ENCODE assay signal across 23 cellular contexts in genomic region chr16:11095935-11096334, GRCh38.
A peak's percentile ranks its signal among the peaks of the same experiment; 100 is the strongest.
DNase-seq lines count a peak whose midpoint lies in the region; ATAC-seq, FAIRE-seq and TF ChIP-seq lines count a peak whose summit lies in the region.
"Had no signal": no experiment of that assay in that cellular context is flagged by ENCODE, and none has a peak within 500 bp of the region (broad histone marks: within the 10 kb centered on the region; RNA-seq: fewer than 3 reads in every experiment).

No MANE protein-coding gene starts in this region.

- no peak overlapping the region for H3K4me3 ChIP-seq in DND-41 (ENCODE audit: low read depth in 1 of 2, low read length in 2 of 2)
- H3K4me3 ChIP-seq in K562, result no peak overlapping the region
- no peak overlapping the region for H3K4me3 ChIP-seq in gastrocnemius medialis
- H3K4me3 ChIP-seq: psoas muscle had no signal

- H3K4me1 Mint-ChIP-seq in activated CD4-positive, alpha-beta T cell treated with anti-CD3 and anti-CD28 coated beads, Interleukin-2, amount 10 ng/mL, durations not matched to agents 24 days and 14 days, result peaks cover 76% of the 10 kb centered on the region
- peaks cover 86% of the 10 kb centered on the region for H3K4me1 Mint-ChIP-seq in activated CD4-positive, alpha-beta memory T cell treated with anti-CD3 and anti-CD28 coated beads for 36 hours (ENCODE audit: low read depth)

- H3K4me1 ChIP-seq in DND-41 (ENCODE audit: insufficient read depth, low read length) (peaks cover 82% of the 10 kb centered on the region), K562 (replicated peaks in 1 of 2; ENCODE audit: control insufficient read depth in 2 of 2, insufficient read depth in 2 of 2, low read length in 2 of 2) (peaks cover 47 to 58% of the 10 kb centered on the region in 2 experiments), gastrocnemius medialis (peaks cover 6 to 8% of the 10 kb centered on the region in 2 donors)

- ATAC-seq in DND-41 (ENCODE audit: insufficient read depth, low read depth) (no peak), K562 (no peak), gastrocnemius medialis (no peak), GM21423 (IDR thresholded peaks at IDR 0.05; ENCODE audit: unreplicated experiment) (no peak), HG03521 (IDR thresholded peaks at IDR 0.05; ENCODE audit: unreplicated experiment) (no peak)
- ATAC-seq: left lobe of liver; natural killer cell treated with Interleukin-12 subunit alpha and Interleukin-12 subunit beta and Interleukin-15 and Interleukin-18, amount 100 ng/mL, for 72 hours; psoas muscle had no signal

- H3K4me3 Mint-ChIP-seq in activated CD4-positive, alpha-beta T cell treated with anti-CD3 and anti-CD28 coated beads, Interleukin-2, amount 10 ng/mL, durations not matched to agents 24 days and 14 days, result no peak overlapping the region
- no peak overlapping the region for H3K4me3 Mint-ChIP-seq in activated CD4-positive, alpha-beta memory T cell treated with anti-CD3 and anti-CD28 coated beads for 36 hours
- H3K4me3 Mint-ChIP-seq: CD4-positive, alpha-beta T cell; natural killer cell treated with Interleukin-12 subunit alpha and Interleukin-12 subunit beta and Interleukin-15 and Interleukin-18, amount 100 ng/mL, for 72 hours had no signal

- TF ChIP-seq EP300 in K562 (IDR thresholded peaks at IDR 0.05; ENCODE audit: low read length), result no peak

- WGBS in K562 (ENCODE audit: insufficient coverage, low coverage, missing lambda C conversion rate), result 84% methylated on average over 3 of the region's 4 CpGs

- FAIRE-seq in K562 (lab: Jason Lieb, UNC), result peak; percentile 11
- FAIRE-seq: A204.1 had no signal

- H3K79me2 ChIP-seq in DND-41 (ENCODE audit: insufficient read depth, low read length) (peaks cover 13% of the 10 kb centered on the region), K562 (ENCODE audit: control insufficient read depth, insufficient read depth, low read length) (no peaks in the 10 kb centered on the region)

- H3K9me1 ChIP-seq in K562 (ENCODE audit: control insufficient read depth, insufficient read depth, low read length), result peaks cover 4% of the 10 kb centered on the region

- intact Hi-C loops in activated CD4-positive, alpha-beta T cell treated with anti-CD3 and anti-CD28 coated beads, Interleukin-2, amount 10 ng/mL, durations not matched to agents 24 days and 14 days (cut with micrococcal nuclease), result loop anchor here (2.0 kb wide), 1 partner anchor 131 kb away; no protein-coding TSS in a partner anchor
- intact Hi-C loops in activated CD4-positive, alpha-beta memory T cell treated with anti-CD3 and anti-CD28 coated beads for 36 hours (cut with micrococcal nuclease), result loop anchor here (2.0 to 10.0 kb wide), 2 partner anchors 221 to 259 kb away; partner anchors contain the start of gene CIITA
- intact Hi-C loops in K562 (cut with micrococcal nuclease), result no loop called here
- intact Hi-C loops in gastrocnemius medialis (cut with DNase I; ENCODE audit: low total_unique reads), result loop anchor here (5.0 kb wide), 1 partner anchor 124 kb away; no protein-coding TSS in a partner anchor

- H3K4me2 ChIP-seq in DND-41 (ENCODE audit: insufficient read depth, low read length), result no peak overlapping the region
- H3K4me2 ChIP-seq in K562 (ENCODE audit: insufficient read depth, low read length), result no peak overlapping the region

- H4K20me1 ChIP-seq in DND-41 (ENCODE audit: insufficient read depth, low read length) (no peaks in the 10 kb centered on the region), K562 (replicated peaks; ENCODE audit: control insufficient read depth, insufficient read depth, low read length) (peaks cover 15% of the 10 kb centered on the region; the same call in 1 of the 2 replicates)

- in situ Hi-C loops in K562 (cut with MboI), result no loop called here
- in situ Hi-C loops in gastrocnemius medialis (cut with MboI; ENCODE audit: low sequenced_read_pairs in 4 of 4), result no loop called here

- TF ChIP-seq RAD21 in K562 (CRISPR knock-in tag; conservative IDR thresholded peaks at IDR 0.05 in 1 of 2, IDR thresholded peaks at IDR 0.05 in 1 of 2), result no peak

- H3K27me3 ChIP-seq in DND-41 (ENCODE audit: insufficient read depth, low read length, poor library complexity) (no peaks in the 10 kb centered on the region), K562 (ENCODE audit: control insufficient read depth in 2 of 2, insufficient read depth in 2 of 2, low read length in 2 of 2) (no peaks in the 10 kb centered on the region), gastrocnemius medialis (no peaks in the 10 kb centered on the region)

- DNase-seq in activated CD4-positive, alpha-beta T cell treated with anti-CD3 and anti-CD28 coated beads, Interleukin-2, amount 10 ng/mL, durations not matched to agents 24 days and 14 days, result no peak
- no peak for DNase-seq in activated CD4-positive, alpha-beta T cell treated with anti-CD3 and anti-CD28 coated beads, Interleukin-2, amount 50 U/mL, for 1 hour
- DNase-seq in DND-41 (no peak), K562 (ENCODE audit: extremely low read depth in 1 of 4, low spot score in 3 of 4) (no peak), gastrocnemius medialis (no peak)
- no peak for DNase-seq in activated CD4-positive, alpha-beta memory T cell treated with anti-CD3 and anti-CD28 coated beads for 36 hours
- DNase-seq: CD4-positive, alpha-beta T cell; central memory CD4-positive, alpha-beta T cell; cortex of kidney; effector memory CD4-positive, alpha-beta T cell; hypothalamus; NCI-H1105 treated with DMSO at 0.1 percent for 48 hours; NCI-H187 treated with DMSO at 0.1 percent for 48 hours; NCI-H2171; NCI-H510A treated with DMSO at 0.1 percent for 48 hours; psoas muscle; stimulated activated CD4-positive, alpha-beta T cell treated with anti-CD3 and anti-CD28 coated beads, Interleukin-4, amount 100 ng/mL, for 24 hours had no signal

- no TSS peak for BruUV-seq in K562 (replicated peaks; lab: Mats Ljungman, UMichigan)

- H3K9ac ChIP-seq in DND-41 (ENCODE audit: low read depth, low read length) (peak overlapping the region; percentile 61), K562 (ENCODE audit: insufficient read depth in 1 of 2, low read depth in 2 of 2, low read length in 2 of 2) (no peak overlapping the region)

- POLR2A ChIA-PET in activated CD4-positive, alpha-beta memory T cell treated with anti-CD3 and anti-CD28 coated beads for 36 hours (lab: Charles Lee), result interaction anchor here (0.6 to 4.4 kb wide), 9 partner anchors 18 to 160 kb away, joined by 3 to 60 read pairs (median 4); partner anchors contain the start of gene SOCS1
- POLR2A ChIA-PET in K562 (lab: Yijun Ruan, JAX), result interaction anchor here (0.7 kb wide), 1 partner anchor 96 kb away, joined by 3 read pairs; no protein-coding TSS in a partner anchor

- H3K36me3 Mint-ChIP-seq in activated CD4-positive, alpha-beta T cell treated with anti-CD3 and anti-CD28 coated beads, Interleukin-2, amount 10 ng/mL, durations not matched to agents 24 days and 14 days (ENCODE audit: low read depth), result peaks cover 26% of the 10 kb centered on the region
- peaks cover 9% of the 10 kb centered on the region for H3K36me3 Mint-ChIP-seq in activated CD4-positive, alpha-beta memory T cell treated with anti-CD3 and anti-CD28 coated beads for 36 hours
- H3K36me3 Mint-ChIP-seq: natural killer cell treated with Interleukin-12 subunit alpha and Interleukin-12 subunit beta and Interleukin-15 and Interleukin-18, amount 100 ng/mL, for 72 hours had no signal

- H3K9me3 ChIP-seq in DND-41 (ENCODE audit: insufficient read depth, low read length, severe bottlenecking) (no peaks in the 10 kb centered on the region), K562 (replicated peaks; ENCODE audit: control insufficient read depth, insufficient read depth, low read depth, low read length) (no peaks in the 10 kb centered on the region), gastrocnemius medialis (no peaks in the 10 kb centered on the region)
- H3K9me3 ChIP-seq: psoas muscle had no signal

- H3K9me3 Mint-ChIP-seq in activated CD4-positive, alpha-beta T cell treated with anti-CD3 and anti-CD28 coated beads, Interleukin-2, amount 10 ng/mL, durations not matched to agents 24 days and 14 days, result no peaks in the 10 kb centered on the region
- no peaks in the 10 kb centered on the region for H3K9me3 Mint-ChIP-seq in activated CD4-positive, alpha-beta memory T cell treated with anti-CD3 and anti-CD28 coated beads for 36 hours
- H3K9me3 Mint-ChIP-seq: CD4-positive, alpha-beta T cell; natural killer cell treated with Interleukin-12 subunit alpha and Interleukin-12 subunit beta and Interleukin-15 and Interleukin-18, amount 100 ng/mL, for 72 hours had no signal

- CTCF ChIA-PET in activated CD4-positive, alpha-beta memory T cell treated with anti-CD3 and anti-CD28 coated beads for 36 hours (lab: Charles Lee), result interaction anchor here (1.1 to 5.0 kb wide), 5 partner anchors 9 to 260 kb away, joined by 3 to 23 read pairs (median 7); no protein-coding TSS in a partner anchor
- CTCF ChIA-PET in K562 (lab: Yijun Ruan, JAX; ENCODE audit: low intra/inter-chr PET ratio), result no interaction called here

- H3K27me3 Mint-ChIP-seq in activated CD4-positive, alpha-beta T cell treated with anti-CD3 and anti-CD28 coated beads, Interleukin-2, amount 10 ng/mL, durations not matched to agents 24 days and 14 days, result no peaks in the 10 kb centered on the region
- H3K27me3 Mint-ChIP-seq in activated CD4-positive, alpha-beta memory T cell treated with anti-CD3 and anti-CD28 coated beads for 36 hours, result no peaks in the 10 kb centered on the region
- H3K27me3 Mint-ChIP-seq: CD4-positive, alpha-beta T cell; natural killer cell treated with Interleukin-12 subunit alpha and Interleukin-12 subunit beta and Interleukin-15 and Interleukin-18, amount 100 ng/mL, for 72 hours had no signal

- H2AFZ ChIP-seq in DND-41 (ENCODE audit: low read depth, low read length) (no peak overlapping the region), K562 (ENCODE audit: low read depth, low read length) (no peak overlapping the region)

- no peak for TF ChIP-seq CTCF in DND-41 (IDR thresholded peaks at IDR 0.05; ENCODE audit: borderline replicate concordance, extremely low read depth, low read length, poor library complexity, severe bottlenecking)
- TF ChIP-seq CTCF in K562 (IDR thresholded peaks at IDR 0.05 in 2 of 3, conservative IDR thresholded peaks at IDR 0.05 in 1 of 3; ENCODE audit: insufficient read depth in 2 of 3, low read depth in 1 of 3, low read length in 3 of 3), result no peak
- no peak for TF ChIP-seq CTCF in gastrocnemius medialis (IDR thresholded peaks at IDR 0.05 in 4 of 5, conservative IDR thresholded peaks at IDR 0.05 in 1 of 5)

- H3K27ac ChIP-seq in DND-41 (ENCODE audit: low read length) (peak overlapping the region; percentile 90), K562 (ENCODE audit: extremely low read depth, low read depth, low read length) (no peak overlapping the region), gastrocnemius medialis (no peak overlapping the region)
- H3K27ac ChIP-seq: psoas muscle, RWPE1 had no signal

- H3K27ac Mint-ChIP-seq in activated CD4-positive, alpha-beta T cell treated with anti-CD3 and anti-CD28 coated beads, Interleukin-2, amount 10 ng/mL, durations not matched to agents 24 days and 14 days, result peak overlapping the region; percentile 98
- H3K27ac Mint-ChIP-seq in activated CD4-positive, alpha-beta memory T cell treated with anti-CD3 and anti-CD28 coated beads for 36 hours, result peak overlapping the region; percentile 98

- peaks cover 29% of the 10 kb centered on the region for H3K36me3 ChIP-seq in DND-41 (ENCODE audit: insufficient read depth, low read length)
- H3K36me3 ChIP-seq in K562 (ENCODE audit: control insufficient read depth, insufficient read depth, low read length), result peaks cover 19% of the 10 kb centered on the region; the same call in 2 of the 3 replicates
- H3K36me3 ChIP-seq in gastrocnemius medialis, result no peaks in the 10 kb centered on the region

- TF ChIP-seq POLR2A in K562 (conservative IDR thresholded peaks at IDR 0.05) (no peak), gastrocnemius medialis (IDR thresholded peaks at IDR 0.05) (no peak)
